1 cellular context compared by ENCODE assay signal in the genomic region with DNA sequence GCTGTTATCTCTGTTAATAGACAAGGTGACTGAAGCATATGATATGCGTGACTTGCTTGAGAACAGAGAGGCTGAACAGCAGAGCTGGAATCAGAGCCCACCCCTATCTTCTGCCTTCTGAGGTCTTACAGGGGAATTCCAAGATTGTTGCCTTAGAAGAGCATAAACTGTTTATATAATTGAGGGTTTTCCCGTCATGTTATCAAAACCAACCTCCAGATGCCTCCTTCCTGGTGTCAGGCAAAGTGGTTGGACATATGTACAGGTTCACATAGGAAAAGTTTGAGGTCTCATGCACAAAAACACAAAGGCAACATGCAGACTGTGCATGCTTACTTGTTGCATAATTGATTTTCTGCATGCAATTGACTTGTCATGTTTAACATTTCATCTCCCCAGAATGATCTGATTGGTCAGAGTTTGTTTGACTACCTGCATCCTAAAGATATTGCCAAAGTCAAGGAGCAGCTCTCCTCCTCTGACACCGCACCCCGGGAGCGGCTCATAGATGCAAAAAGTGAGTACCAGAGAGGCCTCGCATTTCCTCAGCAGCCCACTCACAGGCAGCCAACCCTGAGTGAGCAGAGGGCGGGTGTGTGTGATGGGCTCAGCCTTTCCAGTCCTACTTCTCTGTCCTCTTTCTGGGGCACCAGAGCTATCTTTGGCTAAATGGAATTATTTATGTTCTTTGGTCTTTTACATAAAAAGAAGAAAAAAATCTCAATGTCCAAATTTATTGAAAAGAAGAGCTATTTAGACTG.
TF ChIP-seq lines count a peak whose summit lies in the region.

No MANE protein-coding gene starts in this region.

TF ChIP-seq in HepG2, 621 proteins besides CTCF, POLR2A, EP300 and RAD21 (continued from another document):
- no peak for TF ChIP-seq AKNA (CRISPR knock-in tag; IDR thresholded peaks at IDR 0.05; ENCODE audit: borderline replicate concordance)
- TF ChIP-seq, protein P1, sequence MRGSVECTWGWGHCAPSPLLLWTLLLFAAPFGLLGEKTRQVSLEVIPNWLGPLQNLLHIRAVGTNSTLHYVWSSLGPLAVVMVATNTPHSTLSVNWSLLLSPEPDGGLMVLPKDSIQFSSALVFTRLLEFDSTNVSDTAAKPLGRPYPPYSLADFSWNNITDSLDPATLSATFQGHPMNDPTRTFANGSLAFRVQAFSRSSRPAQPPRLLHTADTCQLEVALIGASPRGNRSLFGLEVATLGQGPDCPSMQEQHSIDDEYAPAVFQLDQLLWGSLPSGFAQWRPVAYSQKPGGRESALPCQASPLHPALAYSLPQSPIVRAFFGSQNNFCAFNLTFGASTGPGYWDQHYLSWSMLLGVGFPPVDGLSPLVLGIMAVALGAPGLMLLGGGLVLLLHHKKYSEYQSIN (CRISPR knock-in tag; IDR thresholded peaks at IDR 0.05; ENCODE audit: borderline replicate concordance) = no peak
- no peak for TF ChIP-seq ZNF552 (CRISPR knock-in tag; IDR thresholded peaks at IDR 0.05; ENCODE audit: borderline replicate concordance)
- no peak for TF ChIP-seq ATM (IDR thresholded peaks at IDR 0.05; ENCODE audit: borderline replicate concordance)
- no peak for TF ChIP-seq SNAPC2 (CRISPR knock-in tag; IDR thresholded peaks at IDR 0.05)
- no peak for TF ChIP-seq TFAP4 (IDR thresholded peaks at IDR 0.05; ENCODE audit: borderline replicate concordance, low read depth)
- TF ChIP-seq ZBTB46 (CRISPR knock-in tag; IDR thresholded peaks at IDR 0.05; ENCODE audit: borderline replicate concordance) = no peak
- no peak for TF ChIP-seq HNF4G (IDR thresholded peaks at IDR 0.05; ENCODE audit: borderline replicate concordance, low read depth, low read length)
- no peak for TF ChIP-seq HNF4G (CRISPR knock-in tag; IDR thresholded peaks at IDR 0.05; ENCODE audit: borderline replicate concordance, low read depth)
- no peak for TF ChIP-seq CHD2 (IDR thresholded peaks at IDR 0.05; ENCODE audit: low read depth, low read length)
- TF ChIP-seq ELF3 (CRISPR knock-in tag; IDR thresholded peaks at IDR 0.05) = no peak
- TF ChIP-seq ZNF292 (CRISPR knock-in tag; IDR thresholded peaks at IDR 0.05; ENCODE audit: borderline replicate concordance, low read depth) = no peak
